In genomic region chrX:154732421-154733071, GRCh38 we compare ENCODE assay signal across 10 cellular contexts. TPM values are rescaled to one million over a fixed set of nuclear protein-coding genes. Genes with fewer than 3 reads are reported as not detected.
DNase-seq lines count a peak whose midpoint lies in the region; ATAC-seq and TF ChIP-seq lines count a peak whose summit lies in the region.
"Had no signal": no experiment of that assay in that cellular context is flagged by ENCODE, and none has a peak within 500 bp of the region (broad histone marks: within the 10 kb centered on the region; RNA-seq: fewer than 3 reads in every experiment).

No MANE protein-coding gene starts in this region.

- intact Hi-C loops in breast epithelium (cut with DNase I; ENCODE audit: low total_unique reads) = no loop called here

- no peaks in the 10 kb centered on the region for H3K27me3 ChIP-seq in CD8-positive, alpha-beta memory T cell (ENCODE audit: insufficient read depth, low read length, poor library complexity, severe bottlenecking)
- H3K27me3 ChIP-seq in breast epithelium = peaks cover 0 to 7% of the 10 kb centered on the region in 2 donors

- peak overlapping the region; percentile 82 for H3K27ac ChIP-seq in CD8-positive, alpha-beta memory T cell (ENCODE audit: low read depth, low read length)
- H3K27ac ChIP-seq in breast epithelium = peak overlapping the region; percentile 17 to 74

- ATAC-seq in HG02763 (IDR thresholded peaks at IDR 0.05; ENCODE audit: unreplicated experiment) = no peak
- ATAC-seq in GM21423 (IDR thresholded peaks at IDR 0.05; ENCODE audit: unreplicated experiment) = no peak
- ATAC-seq: HCT116 had no signal

- H3K27me3 Mint-ChIP-seq in CD8-positive, alpha-beta memory T cell = peaks cover 0 to 1% of the 10 kb centered on the region in 2 donors
- no peaks in the 10 kb centered on the region for H3K27me3 Mint-ChIP-seq in osteocyte (ENCODE audit: unreplicated experiment)

- TF ChIP-seq POLR2A in breast epithelium (IDR thresholded peaks at IDR 0.05) = no peak

- peak overlapping the region; percentile 83 to 98 (median 93) for H3K27ac Mint-ChIP-seq in CD8-positive, alpha-beta memory T cell
- H3K27ac Mint-ChIP-seq in osteocyte (ENCODE audit: unreplicated experiment) = peak overlapping the region; percentile 61

- TF ChIP-seq CTCF in breast epithelium (IDR thresholded peaks at IDR 0.05) = no peak
- TF ChIP-seq CTCF in osteocyte (IDR thresholded peaks at IDR 0.05) = no peak

- peaks cover 0 to 8% (median 2%) of the 10 kb centered on the region in 3 donors for H3K36me3 Mint-ChIP-seq in CD8-positive, alpha-beta memory T cell
- H3K36me3 Mint-ChIP-seq in osteocyte (ENCODE audit: unreplicated experiment) = no peaks in the 10 kb centered on the region

- POLR2A ChIA-PET in CD8-positive, alpha-beta memory T cell (lab: Charles Lee) = interaction anchor here (1.2 to 1.6 kb wide), 4 partner anchors 7 to 30 kb away, joined by 4 to 6 read pairs (median 5); partner anchors contain the start of gene DKC1

- H3K4me3 Mint-ChIP-seq in CD8-positive, alpha-beta memory T cell = peak overlapping the region; percentile 57 to 83 (median 79)
- H3K4me3 Mint-ChIP-seq in osteocyte (ENCODE audit: unreplicated experiment) = no peak overlapping the region

- H3K4me1 Mint-ChIP-seq in CD8-positive, alpha-beta memory T cell = peaks cover 93 to 100% (median 97%) of the 10 kb centered on the region in 3 donors
- peaks cover 72% of the 10 kb centered on the region for H3K4me1 Mint-ChIP-seq in osteocyte (ENCODE audit: unreplicated experiment)

- CTCF ChIA-PET in CD8-positive, alpha-beta memory T cell (lab: Charles Lee) = interaction anchor here (1.0 to 4.3 kb wide), 4 partner anchors 8 to 32 kb away, joined by 3 to 40 read pairs (median 8); partner anchors contain the start of gene GAB3

- H3K4me1 ChIP-seq in CD8-positive, alpha-beta memory T cell (ENCODE audit: insufficient read depth, low read length) = peaks cover 83% of the 10 kb centered on the region
- H3K4me1 ChIP-seq in breast epithelium = no peaks in the 10 kb centered on the region

- H3K9me3 Mint-ChIP-seq in CD8-positive, alpha-beta memory T cell = no peaks in the 10 kb centered on the region
- H3K9me3 Mint-ChIP-seq in osteocyte (ENCODE audit: unreplicated experiment) = peaks cover 16% of the 10 kb centered on the region

- DNase-seq in CD8-positive, alpha-beta memory T cell = no peak
- DNase-seq in M059J (ENCODE audit: low read depth) (peak; percentile 94), breast epithelium (ENCODE audit: low spot score in 2 of 2) (no peak), osteocyte (ENCODE audit: extremely low spot score, unreplicated experiment) (no peak), NCI-H1048 (lab: John Stamatoyannopoulos, UW) (no peak), HuH-7 (ENCODE audit: low spot score) (no peak)
- DNase-seq: effector CD8-positive, alpha-beta T cell had no signal

- no peaks in the 10 kb centered on the region for H3K9me3 ChIP-seq in CD8-positive, alpha-beta memory T cell (ENCODE audit: low read length)
- H3K9me3 ChIP-seq in breast epithelium = no peaks in the 10 kb centered on the region

- no peak overlapping the region for H3K4me3 ChIP-seq in CD8-positive, alpha-beta memory T cell (ENCODE audit: low read length)
- H3K4me3 ChIP-seq in breast epithelium = no peak overlapping the region

- H3K36me3 ChIP-seq in CD8-positive, alpha-beta memory T cell (ENCODE audit: insufficient read depth, low read length) = no peaks in the 10 kb centered on the region
- no peaks in the 10 kb centered on the region for H3K36me3 ChIP-seq in breast epithelium

RNA-seq across cellular contexts. Expression of gene GAB3, which starts 18.3 kb away (rescaled TPM):
- 1 to 10 TPM; 6.2 to 6.7 TPM for total RNA-seq in CD8-positive, alpha-beta memory T cell
- 11.9 TPM for polyA plus RNA-seq in CD8-positive, alpha-beta memory T cell
- 6.0 and 15.6 TPM in 2 replicates for total RNA-seq in M059J (2014; rRNA removed; shearing (Covaris generic))
- total RNA-seq in breast epithelium (1 to 10 TPM; 3.9 to 8.5 (median 5.3) TPM), osteocyte (0.78 and 1.1 TPM in 2 replicates)

RNA-seq across cellular contexts. Expression of gene DKC1, which starts 30.1 kb away (rescaled TPM):
- total RNA-seq in CD8-positive, alpha-beta memory T cell = 100 to 1,000 TPM; 214 to 219 TPM
- 43.6 TPM for polyA plus RNA-seq in CD8-positive, alpha-beta memory T cell
- 63.9 and 71.2 TPM in 2 replicates for total RNA-seq in M059J (2014; rRNA removed; shearing (Covaris generic))
- total RNA-seq in breast epithelium (10 to 100 TPM; 23.2 to 41.0 (median 40.5) TPM), osteocyte (37.5 and 39.9 TPM in 2 replicates)
